ENCODE assay signal across 8 cellular contexts in the genomic region with DNA sequence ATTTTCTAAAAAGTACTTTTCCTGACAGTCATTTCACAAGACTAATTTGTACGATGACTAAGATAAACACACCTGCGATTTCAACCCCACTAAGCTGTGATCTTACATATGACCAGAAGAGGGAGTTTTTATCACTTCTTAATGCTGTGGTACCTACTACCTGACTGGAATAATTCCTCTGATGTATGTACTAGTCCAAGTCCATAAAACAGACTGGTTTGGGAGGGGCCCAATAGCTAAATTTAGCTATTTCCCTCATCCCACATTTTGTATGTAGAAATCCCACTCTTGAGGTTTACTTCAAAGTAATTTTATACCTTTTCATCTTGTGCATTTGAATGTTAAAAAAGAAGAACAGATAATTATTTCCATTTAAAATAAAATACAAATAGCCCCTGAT. TPM values are rescaled to one million over a fixed set of nuclear protein-coding genes. Genes with fewer than 3 reads are reported as not detected.
DNase-seq lines count a peak whose midpoint lies in the region; ATAC-seq, FAIRE-seq and TF ChIP-seq lines count a peak whose summit lies in the region.

No MANE protein-coding gene starts in this region.

- POLR2A ChIA-PET in HEK293 (lab: Yijun Ruan, JAX) = no interaction called here
- POLR2A ChIA-PET in activated CD8-positive, alpha-beta T cell treated with anti-CD3 and anti-CD28 coated beads, Interleukin-2, amount 10 ng/mL, durations not matched to agents 7 days and 5 days (lab: Charles Lee) = interaction anchor here (1.3 kb wide), 1 partner anchor 61 kb away, joined by 7 read pairs; the partner anchor contains the start of gene PSMD6

- peak; percentile 89 for FAIRE-seq in islet of Langerhans (lab: Jason Lieb, UNC)

- H3K27ac Mint-ChIP-seq in activated CD8-positive, alpha-beta T cell treated with anti-CD3 and anti-CD28 coated beads, Interleukin-2, amount 10 ng/mL, durations not matched to agents 7 days and 5 days = no peak overlapping the region

- H3K4me1 Mint-ChIP-seq in activated CD8-positive, alpha-beta T cell treated with anti-CD3 and anti-CD28 coated beads, Interleukin-2, amount 10 ng/mL, durations not matched to agents 7 days and 5 days (ENCODE audit: low read depth) = peaks cover 47% of the 10 kb centered on the region

- H3K4me3 Mint-ChIP-seq in activated CD8-positive, alpha-beta T cell treated with anti-CD3 and anti-CD28 coated beads, Interleukin-2, amount 10 ng/mL, durations not matched to agents 7 days and 5 days = no peak overlapping the region

- DNase-seq in cardiac muscle cell (ENCODE audit: low read depth in 1 of 2, low spot score in 1 of 2) (peak; percentile 39 to 40), cardiac septum (ENCODE audit: low spot score) (no peak), M059J (ENCODE audit: low read depth) (peak; percentile 25), tibial nerve (ENCODE audit: low spot score in 2 of 2) (no peak), GM19240 (ENCODE audit: insufficient read length, low spot score) (no peak)
- DNase-seq in activated CD8-positive, alpha-beta T cell treated with anti-CD3 and anti-CD28 coated beads, Interleukin-2, amount 10 ng/mL, durations not matched to agents 7 days and 5 days = no peak

- intact Hi-C loops in cardiac septum (cut with DNase I) = loop anchor here (5.0 kb wide), 1 partner anchor 50 kb away; the partner anchor contains the start of gene SCAANT1

- peaks cover 12% of the 10 kb centered on the region for H3K36me3 Mint-ChIP-seq in activated CD8-positive, alpha-beta T cell treated with anti-CD3 and anti-CD28 coated beads, Interleukin-2, amount 10 ng/mL, durations not matched to agents 7 days and 5 days (ENCODE audit: low read depth)

- H3K9me3 ChIP-seq in cardiac muscle cell (ENCODE audit: low read depth) (no peaks in the 10 kb centered on the region), HEK293 (ENCODE audit: control insufficient read depth, insufficient read depth, low read depth, low read length) (no peaks in the 10 kb centered on the region), tibial nerve (no peaks in the 10 kb centered on the region)

- CTCF ChIA-PET in HEK293 (lab: Yijun Ruan, JAX) = interaction anchor here (0.8 to 2.6 kb wide), 15 partner anchors 11 to 522 kb away, joined by 3 to 17 read pairs (median 4); partner anchors contain the start of gene PSMD6
- CTCF ChIA-PET in activated CD8-positive, alpha-beta T cell treated with anti-CD3 and anti-CD28 coated beads, Interleukin-2, amount 10 ng/mL, durations not matched to agents 7 days and 5 days (lab: Charles Lee) = interaction anchor here (0.7 to 14.1 kb wide), 23 partner anchors 8 to 92 kb away, joined by 3 to 220 read pairs (median 5); no protein-coding TSS in a partner anchor

- H3K36me3 ChIP-seq in cardiac muscle cell (no peaks in the 10 kb centered on the region), HEK293 (ENCODE audit: control insufficient read depth in 2 of 2, insufficient read depth in 1 of 2, low read length in 2 of 2) (no peaks in the 10 kb centered on the region), tibial nerve (no peaks in the 10 kb centered on the region)

- 57 to 65% methylated on average over 2 of the region's 2 CpGs for WGBS in tibial nerve, 2 donors

- no peaks in the 10 kb centered on the region for H3K27me3 Mint-ChIP-seq in activated CD8-positive, alpha-beta T cell treated with anti-CD3 and anti-CD28 coated beads, Interleukin-2, amount 10 ng/mL, durations not matched to agents 7 days and 5 days (ENCODE audit: low read depth)

- TF ChIP-seq POLR2A in tibial nerve (IDR thresholded peaks at IDR 0.05) = no peak

- TF ChIP-seq EP300 in tibial nerve (IDR thresholded peaks at IDR 0.05) = no peak

- peak; percentile 87 for ATAC-seq in activated CD8-positive, alpha-beta T cell treated with anti-CD3 and anti-CD28 coated beads, Interleukin-2, amount 10 ng/mL, durations not matched to agents 7 days and 5 days

- TF ChIP-seq CTCF in cardiac muscle cell (IDR thresholded peaks at IDR 0.05; ENCODE audit: low read depth, low read length) (peak; percentile 64), HEK293 (tag by site-specific recombination; IDR thresholded peaks at IDR 0.05) (no peak), tibial nerve (IDR thresholded peaks at IDR 0.05) (peak; percentile 45 to 65 (median 50))

- H3K27ac ChIP-seq in cardiac muscle cell (no peak overlapping the region), HEK293 (ENCODE audit: extremely low read depth, low read depth, low read length) (no peak overlapping the region), tibial nerve (no peak overlapping the region)

- no peaks in the 10 kb centered on the region for H3K27me3 ChIP-seq in cardiac muscle cell
- no peaks in the 10 kb centered on the region for H3K27me3 ChIP-seq in tibial nerve

- H3K4me3 ChIP-seq in cardiac muscle cell (no peak overlapping the region), HEK293 (ENCODE audit: low read depth, low read length) (no peak overlapping the region), tibial nerve (no peak overlapping the region)

- H3K9me3 Mint-ChIP-seq in activated CD8-positive, alpha-beta T cell treated with anti-CD3 and anti-CD28 coated beads, Interleukin-2, amount 10 ng/mL, durations not matched to agents 7 days and 5 days (ENCODE audit: insufficient read depth) = no peaks in the 10 kb centered on the region

- H3K4me1 ChIP-seq in cardiac muscle cell (ENCODE audit: low read depth) = peaks cover 14% of the 10 kb centered on the region
- H3K4me1 ChIP-seq in HEK293 (ENCODE audit: control insufficient read depth, insufficient read depth, low read length) = peaks cover 9% of the 10 kb centered on the region
- H3K4me1 ChIP-seq in tibial nerve = peaks cover 0 to 30% (median 13%) of the 10 kb centered on the region in 4 donors

TF ChIP-seq in HEK293, 187 proteins besides CTCF, POLR2A, EP300 and RAD21:
- no peak for TF ChIP-seq ZNF707 (tag by site-specific recombination; IDR thresholded peaks at IDR 0.05)
- TF ChIP-seq, protein P1, sequence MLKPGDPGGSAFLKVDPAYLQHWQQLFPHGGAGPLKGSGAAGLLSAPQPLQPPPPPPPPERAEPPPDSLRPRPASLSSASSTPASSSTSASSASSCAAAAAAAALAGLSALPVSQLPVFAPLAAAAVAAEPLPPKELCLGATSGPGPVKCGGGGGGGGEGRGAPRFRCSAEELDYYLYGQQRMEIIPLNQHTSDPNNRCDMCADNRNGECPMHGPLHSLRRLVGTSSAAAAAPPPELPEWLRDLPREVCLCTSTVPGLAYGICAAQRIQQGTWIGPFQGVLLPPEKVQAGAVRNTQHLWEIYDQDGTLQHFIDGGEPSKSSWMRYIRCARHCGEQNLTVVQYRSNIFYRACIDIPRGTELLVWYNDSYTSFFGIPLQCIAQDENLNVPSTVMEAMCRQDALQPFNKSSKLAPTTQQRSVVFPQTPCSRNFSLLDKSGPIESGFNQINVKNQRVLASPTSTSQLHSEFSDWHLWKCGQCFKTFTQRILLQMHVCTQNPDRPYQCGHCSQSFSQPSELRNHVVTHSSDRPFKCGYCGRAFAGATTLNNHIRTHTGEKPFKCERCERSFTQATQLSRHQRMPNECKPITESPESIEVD (tag by site-specific recombination; IDR thresholded peaks at IDR 0.05) = peak; percentile 49
- peak; percentile 30; the same call in 1 of the 2 replicates for TF ChIP-seq ZSCAN30 (tag by site-specific recombination; IDR thresholded peaks at IDR 0.05)
- TF ChIP-seq PRDM10 (tag by site-specific recombination; IDR thresholded peaks at IDR 0.05) = peak; percentile 24; the same call in 1 of the 2 replicates
- TF ChIP-seq ZNF654 (tag by site-specific recombination; IDR thresholded peaks at IDR 0.05; ENCODE audit: low read depth) = peak; percentile 35; the same call in 1 of the 2 replicates
TF ChIP-seq in HEK293: peak in this region for 4.

RNA-seq across cellular contexts. Expression of gene SCAANT1, which starts 49.7 kb away (rescaled TPM):
- total RNA-seq in cardiac muscle cell (not detected in 2 replicates), cardiac septum (not detected), tibial nerve (not detected)
- 2.0 TPM in 1 of 2 replicates, not detected in the other for polyA plus RNA-seq in cardiac muscle cell
- total RNA-seq in M059J (2014; rRNA removed; shearing (Covaris generic)) = not detected in 2 replicates
- not detected for total RNA-seq in activated CD8-positive, alpha-beta T cell treated with anti-CD3 and anti-CD28 coated beads, Interleukin-2, amount 10 ng/mL, durations not matched to agents 7 days and 5 days

Comparison
In these comparisons a context has a peak if more than half of its experiments do, and no peak if none do; other contexts are left out.
1. DNase-seq: peak in cardiac muscle cell (2 of 2) and M059J (single experiment); none in cardiac septum (single experiment), activated CD8-positive, alpha-beta T cell treated with anti-CD3 and anti-CD28 coated beads, Interleukin-2, amount 10 ng/mL, durations not matched to agents 7 days and 5 days (single experiment), tibial nerve (0 of 2) and GM19240 (single experiment).